In genomic region chr6:15941168-15941567, GRCh38 we compare ENCODE assay signal across 15 cellular contexts.
DNase-seq lines count a peak whose midpoint lies in the region; ATAC-seq lines count a peak whose summit lies in the region.
"Had no signal": no experiment of that assay in that cellular context is flagged by ENCODE, and none has a peak within 500 bp of the region (broad histone marks: within the 10 kb centered on the region; RNA-seq: fewer than 3 reads in every experiment).

No MANE protein-coding gene starts in this region.

- H3K27me3 Mint-ChIP-seq in stimulated activated naive B cell treated with anti-CD40 and anti-IgM and Interleukin-4, amounts not matched to agents 10 μg/mL and 1 μg/mL and 100 μg/mL, for 72 hours, result no peaks in the 10 kb centered on the region
- no peaks in the 10 kb centered on the region for H3K27me3 Mint-ChIP-seq in stimulated activated naive CD8-positive, alpha-beta T cell treated with anti-CD3 and anti-CD28 coated beads, Interleukin-15, amount 100 ng/mL, for 72 hours

- H3K9me3 Mint-ChIP-seq in stimulated activated naive B cell treated with anti-CD40 and anti-IgM and Interleukin-4, amounts not matched to agents 10 μg/mL and 1 μg/mL and 100 μg/mL, for 72 hours, result peaks cover 4 to 7% of the 10 kb centered on the region in 2 donors
- peaks cover 0 to 4% of the 10 kb centered on the region in 2 donors for H3K9me3 Mint-ChIP-seq in stimulated activated naive CD8-positive, alpha-beta T cell treated with anti-CD3 and anti-CD28 coated beads, Interleukin-15, amount 100 ng/mL, for 72 hours

- ATAC-seq in GM18867 (IDR thresholded peaks at IDR 0.05; ENCODE audit: unreplicated experiment) (peak; percentile 41), GM21515 (IDR thresholded peaks at IDR 0.05; ENCODE audit: unreplicated experiment) (peak; percentile 63), HG03460 (IDR thresholded peaks at IDR 0.05; ENCODE audit: unreplicated experiment) (peak; percentile 51)
- ATAC-seq in stimulated activated naive B cell treated with anti-CD40 and anti-IgM and Interleukin-4, amounts not matched to agents 10 μg/mL and 1 μg/mL and 100 μg/mL, for 72 hours (replicated peaks), result peak; percentile 54 to 71
- ATAC-seq in stimulated activated naive CD8-positive, alpha-beta T cell treated with anti-CD3 and anti-CD28 coated beads, Interleukin-15, amount 100 ng/mL, for 72 hours, result no peak

- H3K27ac Mint-ChIP-seq in stimulated activated naive B cell treated with anti-CD40 and anti-IgM and Interleukin-4, amounts not matched to agents 10 μg/mL and 1 μg/mL and 100 μg/mL, for 72 hours, result peak overlapping the region; percentile 52
- H3K27ac Mint-ChIP-seq in stimulated activated naive CD8-positive, alpha-beta T cell treated with anti-CD3 and anti-CD28 coated beads, Interleukin-15, amount 100 ng/mL, for 72 hours, result no peak overlapping the region

- DNase-seq in stimulated activated naive B cell treated with anti-CD40 and anti-IgM and Interleukin-4, amounts not matched to agents 10 μg/mL and 1 μg/mL and 100 μg/mL, for 72 hours, result peak; percentile 4
- DNase-seq in stimulated activated naive CD8-positive, alpha-beta T cell treated with anti-CD3 and anti-CD28 coated beads, Interleukin-15, amount 100 ng/mL, for 72 hours, result no peak
- DNase-seq in KBM-7, result no peak
- DNase-seq in UCSD-AML1 (lab: John Stamatoyannopoulos, UW; ENCODE audit: unreplicated experiment), result no peak
- DNase-seq: C1 segment of cervical spinal cord, DMS 273 treated with DMSO at 0.1 percent for 48 hours, GF-D8, NCI-H1417 treated with DMSO at 0.1 percent for 48 hours, NCI-H1930, NCI-H446 treated with DMSO at 0.1 percent for 48 hours, NCI-H748 treated with DMSO at 0.1 percent for 48 hours, SW 1271 had no signal

- H3K4me1 Mint-ChIP-seq in stimulated activated naive B cell treated with anti-CD40 and anti-IgM and Interleukin-4, amounts not matched to agents 10 μg/mL and 1 μg/mL and 100 μg/mL, for 72 hours, result peaks cover 22 to 23% of the 10 kb centered on the region in 2 donors
- H3K4me1 Mint-ChIP-seq in stimulated activated naive CD8-positive, alpha-beta T cell treated with anti-CD3 and anti-CD28 coated beads, Interleukin-15, amount 100 ng/mL, for 72 hours, result no peaks in the 10 kb centered on the region

- peaks cover 0 to 9% of the 10 kb centered on the region in 2 donors for H3K36me3 Mint-ChIP-seq in stimulated activated naive B cell treated with anti-CD40 and anti-IgM and Interleukin-4, amounts not matched to agents 10 μg/mL and 1 μg/mL and 100 μg/mL, for 72 hours

- in situ Hi-C loops in KBM-7 (cut with MboI; ENCODE audit: low pct_unique_long_range_greater_than_20kb, low sequenced_read_pairs), result no loop called here

- no peak overlapping the region for H3K4me3 Mint-ChIP-seq in stimulated activated naive B cell treated with anti-CD40 and anti-IgM and Interleukin-4, amounts not matched to agents 10 μg/mL and 1 μg/mL and 100 μg/mL, for 72 hours
- no peak overlapping the region for H3K4me3 Mint-ChIP-seq in stimulated activated naive CD8-positive, alpha-beta T cell treated with anti-CD3 and anti-CD28 coated beads, Interleukin-15, amount 100 ng/mL, for 72 hours
